In genomic region chr3:27712136-27713065, GRCh38 we compare ENCODE assay signal across 8 cellular contexts. TPM values are rescaled to one million over a fixed set of nuclear protein-coding genes. Genes with fewer than 3 reads are reported as not detected.
DNase-seq lines count a peak whose midpoint lies in the region; ATAC-seq and TF ChIP-seq lines count a peak whose summit lies in the region.

No MANE protein-coding gene starts in this region.

- TF ChIP-seq CTCF in fibroblast of villous mesenchyme (IDR thresholded peaks at IDR 0.05; ENCODE audit: insufficient read depth, low read depth, low read length), result peak; percentile 83

- DNase-seq in DMS 273 (lab: John Stamatoyannopoulos, UW; ENCODE audit: unreplicated experiment) (peak; percentile 85), HUDEP-2 (lab: John Stamatoyannopoulos, UW; ENCODE audit: unreplicated experiment in 76 of 76) (peak in 53 of 76 experiments; percentile 1 to 57 (median 23)), RPMI7951 (ENCODE audit: low read depth) (peak; percentile 78), fibroblast of villous mesenchyme (ENCODE audit: low read depth) (peak; percentile 77)
- peak; percentile 90 for DNase-seq in activated effector memory CD4-positive, alpha-beta T cell treated with anti-CD3 and anti-CD28 coated beads, Interleukin-2, amount 50 U/mL, for 16 hours

- H3K9ac ChIP-seq in subcutaneous abdominal adipose tissue (ENCODE audit: low read length in 5 of 5), result peak overlapping the region; percentile 0 to 83 (median 70)

- ATAC-seq in GM21423 (IDR thresholded peaks at IDR 0.05; ENCODE audit: unreplicated experiment), result peak; percentile 92

- H3K4me1 ChIP-seq in neuron (ENCODE audit: insufficient read depth, low read length) (peaks cover 25% of the 10 kb centered on the region), subcutaneous abdominal adipose tissue (ENCODE audit: control insufficient read depth in 5 of 5, insufficient read depth in 5 of 5, low read length in 5 of 5) (peaks cover 0 to 34% (median 33%) of the 10 kb centered on the region in 5 donors)

- no peak overlapping the region for H3K27ac ChIP-seq in subcutaneous abdominal adipose tissue (ENCODE audit: low read depth, low read length)

- H3K9me3 ChIP-seq in neuron (ENCODE audit: low read length), result no peaks in the 10 kb centered on the region
- no peaks in the 10 kb centered on the region for H3K9me3 ChIP-seq in subcutaneous abdominal adipose tissue (ENCODE audit: control insufficient read depth in 5 of 5, low read length in 5 of 5)

- H2AFZ ChIP-seq in neuron (ENCODE audit: low read depth, low read length), result peak overlapping the region; percentile 72

- H3K27me3 ChIP-seq in neuron (ENCODE audit: insufficient read depth, low read length), result peaks cover 56% of the 10 kb centered on the region
- peaks cover 14 to 31% (median 27%) of the 10 kb centered on the region in 5 donors for H3K27me3 ChIP-seq in subcutaneous abdominal adipose tissue (ENCODE audit: control insufficient read depth in 5 of 5, insufficient read depth in 4 of 5, low read length in 5 of 5)

- H3K36me3 ChIP-seq in neuron (ENCODE audit: insufficient read depth, low read length), result no peaks in the 10 kb centered on the region
- H3K36me3 ChIP-seq in subcutaneous abdominal adipose tissue (ENCODE audit: control insufficient read depth in 5 of 5, insufficient read depth in 5 of 5, low read length in 5 of 5), result no peaks in the 10 kb centered on the region

- H3K4me3 ChIP-seq in fibroblast of villous mesenchyme (ENCODE audit: low read depth, low read length) (peak overlapping the region; percentile 54), neuron (ENCODE audit: low read length) (peak overlapping the region; percentile 44), subcutaneous abdominal adipose tissue (ENCODE audit: low read depth in 1 of 5, low read length in 5 of 5) (peak overlapping the region; percentile 84 to 97 (median 89))

RNA-seq across cellular contexts. Expression of gene EOMES, which starts 9.7 kb away (rescaled TPM):
- total RNA-seq in RPMI7951 (2014; rRNA removed; shearing (Covaris generic)), result not detected in 2 replicates
- total RNA-seq in fibroblast of villous mesenchyme, result not detected in 2 replicates

Comparison
In these comparisons a context has a peak if more than half of its experiments do, and no peak if none do; other contexts are left out.
1. DNase-seq: peak in every context shown above with its lines; median percentile 90 in activated effector memory CD4-positive, alpha-beta T cell treated with anti-CD3 and anti-CD28 coated beads, Interleukin-2, amount 50 U/mL, for 16 hours; 85 in DMS 273; 78 in RPMI7951; 77 in fibroblast of villous mesenchyme; 23 in HUDEP-2.